ENCODE assay signal across 26 cellular contexts in the genomic region with DNA sequence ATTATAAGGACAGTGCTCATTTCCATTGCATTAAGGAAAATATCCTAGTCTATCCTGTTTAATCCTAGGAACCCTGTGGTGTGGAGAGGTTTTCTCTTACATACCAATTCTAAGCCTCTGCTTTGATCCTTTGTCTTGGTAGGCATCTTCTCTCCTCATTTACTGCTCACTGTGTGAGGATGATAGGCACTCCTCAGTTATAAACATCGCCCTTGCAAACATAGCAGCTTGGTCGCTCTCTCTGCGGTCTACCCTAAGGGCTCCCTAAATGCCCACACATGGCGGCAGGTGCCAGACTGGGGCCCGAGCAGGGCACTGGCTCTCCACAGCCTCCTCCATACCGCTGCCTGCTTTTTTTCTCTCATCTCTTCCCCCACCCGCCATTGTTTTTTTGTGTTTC. TPM values are rescaled to one million over a fixed set of nuclear protein-coding genes. Genes with fewer than 3 reads are reported as not detected.
DNase-seq lines count a peak whose midpoint lies in the region; ATAC-seq and TF ChIP-seq lines count a peak whose summit lies in the region.
"Had no signal": no experiment of that assay in that cellular context is flagged by ENCODE, and none has a peak within 500 bp of the region (broad histone marks: within the 10 kb centered on the region; RNA-seq: fewer than 3 reads in every experiment).

No MANE protein-coding gene starts in this region.

- H3K4me3 Mint-ChIP-seq in progenitor cell of endocrine pancreas (ENCODE audit: low read depth), result no peak overlapping the region
- H3K4me3 Mint-ChIP-seq: CD4-positive, alpha-beta memory T cell; dendritic cell treated with granulocyte-macrophage colony-stimulating factor and Interleukin-4, amounts not matched to agents 40 ng/mL and 50 ng/mL, for 4 days; neural crest cell had no signal

- H2AFZ ChIP-seq in MM.1S (ENCODE audit: low read length), result no peak overlapping the region

- H3K9me3 ChIP-seq in MM.1S (replicated peaks; ENCODE audit: insufficient read depth, low read length), result no peaks in the 10 kb centered on the region
- H3K9me3 ChIP-seq: psoas muscle, SJSA1 had no signal

- H3K9me3 Mint-ChIP-seq in progenitor cell of endocrine pancreas (ENCODE audit: low read depth), result no peaks in the 10 kb centered on the region
- H3K9me3 Mint-ChIP-seq: CD4-positive, alpha-beta memory T cell; dendritic cell treated with granulocyte-macrophage colony-stimulating factor and Interleukin-4, amounts not matched to agents 40 ng/mL and 50 ng/mL, for 4 days; neural crest cell had no signal

- no peaks in the 10 kb centered on the region for H3K27me3 ChIP-seq in MM.1S (replicated peaks; ENCODE audit: insufficient read depth, low read length)
- H3K27me3 ChIP-seq: SJSA1 had no signal

- H3K9me2 ChIP-seq in MM.1S (replicated peaks; ENCODE audit: insufficient read depth, low read length), result no peaks in the 10 kb centered on the region

- no peaks in the 10 kb centered on the region for H3K36me3 Mint-ChIP-seq in progenitor cell of endocrine pancreas (ENCODE audit: insufficient read depth)
- H3K36me3 Mint-ChIP-seq: CD4-positive, alpha-beta memory T cell had no signal

- H3K27me3 Mint-ChIP-seq in progenitor cell of endocrine pancreas, result no peaks in the 10 kb centered on the region
- H3K27me3 Mint-ChIP-seq: dendritic cell treated with granulocyte-macrophage colony-stimulating factor and Interleukin-4, amounts not matched to agents 40 ng/mL and 50 ng/mL, for 4 days had no signal

- H3K27ac Mint-ChIP-seq in progenitor cell of endocrine pancreas, result peak overlapping the region; percentile 1
- H3K27ac Mint-ChIP-seq: dendritic cell treated with granulocyte-macrophage colony-stimulating factor and Interleukin-4, amounts not matched to agents 40 ng/mL and 50 ng/mL, for 4 days had no signal

- peak overlapping the region; percentile 15; the same call in 1 of the 2 replicates for H3K4me2 ChIP-seq in MM.1S (ENCODE audit: low read depth, low read length)
- H3K4me2 ChIP-seq: KMS-11 had no signal

- DNase-seq in DMS 273 (lab: John Stamatoyannopoulos, UW; ENCODE audit: unreplicated experiment), result peak; percentile 43
- DNase-seq in DMS 273 treated with DMSO at 0.1 percent for 48 hours (lab: John Stamatoyannopoulos, UW), result no peak
- DNase-seq in MM.1S, result peak; percentile 37
- peak; percentile 40 for DNase-seq in cerebellar cortex (ENCODE audit: low spot score)
- DNase-seq in progenitor cell of endocrine pancreas (ENCODE audit: low spot score, unreplicated experiment), result no peak
- DNase-seq in cerebellum (ENCODE audit: low spot score), result no peak
- DNase-seq: activated CD4-positive, alpha-beta T cell treated with anti-CD3 and anti-CD28 coated beads for 1 hour; activated gamma-delta T cell treated with Interleukin-2 at 50 U/mL for 16 hours; AML-193; CD4-positive, alpha-beta memory T cell; DMS53; GF-D8; GOT3; kidney glomerular epithelial cell; mammary epithelial cell; NCI-H1436; psoas muscle; T-helper 1 cell; trophoblast cell had no signal

- peaks cover 22% of the 10 kb centered on the region for H3K4me1 ChIP-seq in MM.1S (ENCODE audit: low read length)
- H3K4me1 ChIP-seq: psoas muscle had no signal

- H3K9ac ChIP-seq in MM.1S (ENCODE audit: low read length), result peak overlapping the region; percentile 13; the same call in 1 of the 2 replicates
- H3K9ac ChIP-seq: KMS-11 had no signal

- no peaks in the 10 kb centered on the region for H4K20me1 ChIP-seq in MM.1S (ENCODE audit: insufficient read depth, low read length)

- no peaks in the 10 kb centered on the region for H3K36me3 ChIP-seq in MM.1S (replicated peaks; ENCODE audit: insufficient read depth, low read length)
- H3K36me3 ChIP-seq: SJSA1 had no signal

- peaks cover 79% of the 10 kb centered on the region for H3K4me1 Mint-ChIP-seq in progenitor cell of endocrine pancreas (ENCODE audit: low read depth)

- H3F3A ChIP-seq in MM.1S (ENCODE audit: insufficient read depth, low read length), result no peaks in the 10 kb centered on the region

- peaks cover 96% of the 10 kb centered on the region for H3K79me2 ChIP-seq in MM.1S (ENCODE audit: low read length)

- no peak for ATAC-seq in HG03196 (IDR thresholded peaks at IDR 0.05; ENCODE audit: unreplicated experiment)
- no peak for ATAC-seq in GM19023 (IDR thresholded peaks at IDR 0.05; ENCODE audit: unreplicated experiment)
- ATAC-seq: psoas muscle had no signal

- H3K4me3 ChIP-seq in MM.1S (ENCODE audit: low read length), result no peak overlapping the region
- H3K4me3 ChIP-seq: psoas muscle, SJSA1 had no signal

- peak overlapping the region; percentile 64 for H3K27ac ChIP-seq in MM.1S (ENCODE audit: low read length)
- H3K27ac ChIP-seq: 22Rv1, KMS-11, psoas muscle, SJSA1 had no signal

- no peak for TF ChIP-seq CTCF in MM.1S (IDR thresholded peaks at IDR 0.05; ENCODE audit: low read length)
- no peak for TF ChIP-seq CTCF in progenitor cell of endocrine pancreas (IDR thresholded peaks at IDR 0.05; ENCODE audit: unreplicated experiment)

RNA-seq across cellular contexts. Expression of gene CARMIL1, which starts 36.0 kb away (rescaled TPM):
- total RNA-seq in progenitor cell of endocrine pancreas (75.9 and 86.3 TPM in 2 replicates), cerebellum (36.8 TPM)

Comparison
In these comparisons a context has a peak if more than half of its experiments do, and no peak if none do; other contexts are left out.
1. DNase-seq: peak in DMS 273 (single experiment), MM.1S (single experiment) and cerebellar cortex (single experiment); none in DMS 273 treated with DMSO at 0.1 percent for 48 hours (single experiment), progenitor cell of endocrine pancreas (single experiment) and cerebellum (single experiment).